Comparison of ENCODE assay signal across 8 cellular contexts in genomic region chr3:126029241-126029640, GRCh38.
"Had no signal": no experiment of that assay in that cellular context is flagged by ENCODE, and none has a peak within 500 bp of the region (broad histone marks: within the 10 kb centered on the region; RNA-seq: fewer than 3 reads in every experiment).

No MANE protein-coding gene starts in this region.

- DNase-seq: GOT3, H7, KBM-7 had no signal

- H3K27ac ChIP-seq: HL-60 had no signal

- H3K4me3 ChIP-seq: HAP-1 had no signal

- H3K4me1 ChIP-seq: HAP-1 had no signal

- ATAC-seq: HCT116, HepG2 had no signal

- H3K27ac Mint-ChIP-seq: IgD-negative memory B cell had no signal

- H3K36me3 ChIP-seq: HAP-1 had no signal

- H3K27me3 Mint-ChIP-seq: IgD-negative memory B cell had no signal
